ENCODE assay signal across 8 cellular contexts in the genomic region with DNA sequence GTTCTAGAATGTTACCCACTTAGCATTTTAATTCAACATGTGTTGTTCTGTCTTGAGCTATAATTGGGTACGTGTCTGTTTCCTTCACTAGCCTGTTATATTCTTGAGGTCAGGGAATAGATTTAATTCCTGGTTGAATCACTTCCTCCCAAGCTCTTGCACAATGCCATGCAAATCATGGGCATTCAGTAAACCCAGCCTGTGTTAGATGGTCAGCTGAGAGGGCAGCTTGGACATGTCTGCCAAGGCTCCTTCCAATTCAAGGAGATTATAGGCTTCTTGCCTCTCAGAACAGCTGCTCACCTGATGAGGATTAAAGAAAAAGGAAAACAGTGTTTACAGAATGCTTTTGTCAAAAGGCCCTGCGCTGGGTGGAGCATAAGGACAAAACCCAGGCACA. TPM values are rescaled to one million over a fixed set of nuclear protein-coding genes. Genes with fewer than 3 reads are reported as not detected.
DNase-seq lines count a peak whose midpoint lies in the region; ATAC-seq lines count a peak whose summit lies in the region.

No MANE protein-coding gene starts in this region.

- no peak overlapping the region for H3K4me3 ChIP-seq in skeletal muscle satellite cell (ENCODE audit: low read length)

- peaks cover 31% of the 10 kb centered on the region for H3K4me1 ChIP-seq in skeletal muscle satellite cell (ENCODE audit: control insufficient read depth, insufficient read depth, low read length)

- H3K4me2 ChIP-seq in skeletal muscle satellite cell (ENCODE audit: low read length) = peak overlapping the region; percentile 68

- no peaks in the 10 kb centered on the region for H3K36me3 ChIP-seq in skeletal muscle satellite cell (ENCODE audit: insufficient read depth, low read length)

- peak overlapping the region; percentile 54 for H3K9ac ChIP-seq in skeletal muscle satellite cell (ENCODE audit: low read depth, low read length)

- H3K27me3 ChIP-seq in skeletal muscle satellite cell (ENCODE audit: control insufficient read depth, insufficient read depth, low read length) = peaks cover 8% of the 10 kb centered on the region

- DNase-seq in H4 (ENCODE audit: low spot score) (peak; percentile 91), SW 1271 (lab: John Stamatoyannopoulos, UW) (peak; percentile 55 to 81), foreskin melanocyte (peak; percentile 91), ureter (ENCODE audit: low spot score) (no peak), RPMI8226 (no peak), GDM1 (lab: John Stamatoyannopoulos, UW) (no peak)

- no peaks in the 10 kb centered on the region for H3K9me3 ChIP-seq in skeletal muscle satellite cell (replicated peaks; ENCODE audit: low read length)

- ATAC-seq in HG03280 (IDR thresholded peaks at IDR 0.05; ENCODE audit: unreplicated experiment) = no peak

RNA-seq across cellular contexts. Expression of gene C1QTNF1, which starts 12.6 kb away (rescaled TPM):
- 0.56 and 2.6 TPM in 2 replicates for total RNA-seq in H4 (2014; rRNA removed; shearing (Covaris generic))
- 21.3 and 34.1 TPM in 2 replicates for total RNA-seq in skeletal muscle satellite cell (2012; rRNA removed)
- total RNA-seq in ureter = 108 TPM

RNA-seq across cellular contexts. Expression of gene CANT1, which starts 27.0 kb away (rescaled TPM):
- 56.9 and 59.0 TPM in 2 replicates for total RNA-seq in H4 (2014; rRNA removed; shearing (Covaris generic))
- total RNA-seq in skeletal muscle satellite cell (2012; rRNA removed) = 45.0 and 47.4 TPM in 2 replicates
- total RNA-seq in ureter = 53.7 TPM

RNA-seq across cellular contexts. Expression of gene ENGASE, which starts 38.0 kb away (rescaled TPM):
- 4.3 and 6.9 TPM in 2 replicates for total RNA-seq in H4 (2014; rRNA removed; shearing (Covaris generic))
- 5.8 and 6.6 TPM in 2 replicates for total RNA-seq in skeletal muscle satellite cell (2012; rRNA removed)
- 119 TPM for total RNA-seq in ureter

RNA-seq across cellular contexts. Expression of gene LGALS3BP, which starts 56.9 kb away (rescaled TPM):
- 742 and 897 TPM in 2 replicates for total RNA-seq in H4 (2014; rRNA removed; shearing (Covaris generic))
- total RNA-seq in skeletal muscle satellite cell (2012; rRNA removed) = 306 and 332 TPM in 2 replicates
- total RNA-seq in ureter = 393 TPM

Comparison
In these comparisons a context has a peak if more than half of its experiments do, and no peak if none do; other contexts are left out.
1. DNase-seq: peak in H4 (single experiment), SW 1271 (2 of 2) and foreskin melanocyte (single experiment); none in ureter (single experiment), RPMI8226 (single experiment) and GDM1 (single experiment).
2. RNA of gene C1QTNF1, which starts 12.6 kb away (total RNA-seq): 108 TPM in ureter (single experiment); 0.56 to 2.6 TPM in H4; every median in the first group is over 10 times any median in the second.
3. RNA of gene ENGASE, which starts 38.0 kb away (total RNA-seq): 119 TPM in ureter (single experiment); 4.3 to 6.9 TPM in H4; every median in the first group is over 10 times any median in the second.